In genomic region chr7:47830015-47830414, GRCh38 we compare ENCODE assay signal across 22 cellular contexts.
A peak's percentile ranks its signal among the peaks of the same experiment; 100 is the strongest.
DNase-seq lines count a peak whose midpoint lies in the region; ATAC-seq, FAIRE-seq and TF ChIP-seq lines count a peak whose summit lies in the region.
"Had no signal": no experiment of that assay in that cellular context is flagged by ENCODE, and none has a peak within 500 bp of the region (broad histone marks: within the 10 kb centered on the region; RNA-seq: fewer than 3 reads in every experiment).

No MANE protein-coding gene starts in this region.

- no peak overlapping the region for H3K4me2 ChIP-seq in HepG2 (ENCODE audit: low read depth, low read length)
- H3K4me2 ChIP-seq: BLaER1, GM23338 had no signal

- intact Hi-C loops in HepG2 (cut with micrococcal nuclease; ENCODE audit: unreplicated experiment) = no loop called here

- TF ChIP-seq EP300 in HepG2 (IDR thresholded peaks at IDR 0.05; ENCODE audit: low read depth in 2 of 2, low read length in 2 of 2) = no peak
- TF ChIP-seq EP300 in HepG2 (CRISPR knock-in tag; IDR thresholded peaks at IDR 0.05; ENCODE audit: borderline replicate concordance) = no peak

- POLR2A ChIA-PET in HepG2 (lab: Yijun Ruan, JAX) = no interaction called here

- DNase-seq in HepG2 (ENCODE audit: low spot score) (no peak), left kidney (ENCODE audit: low read depth, low spot score) (peak; percentile 57), osteocyte (ENCODE audit: extremely low spot score, unreplicated experiment) (peak; percentile 74), Kasumi-1 (lab: John Stamatoyannopoulos, UW) (no peak), UCSD-AML1 (lab: John Stamatoyannopoulos, UW; ENCODE audit: unreplicated experiment) (no peak)
- DNase-seq: 8988T; CD4-positive, alpha-beta memory T cell; DMS153; DMS79; GDM1 had no signal

- WGBS in liver = 38% methylated on average over 5 of the region's 5 CpGs
- WGBS in HepG2 (ENCODE audit: low lambda C conversion rate) = 12% methylated on average over 5 of the region's 5 CpGs

- H3K9me3 ChIP-seq in liver (ENCODE audit: control insufficient read depth in 4 of 4, low read length in 3 of 4) = no peaks in the 10 kb centered on the region
- H3K9me3 ChIP-seq in HepG2 (ENCODE audit: low read length) = no peaks in the 10 kb centered on the region
- H3K9me3 ChIP-seq: BLaER1 had no signal

- TF ChIP-seq CTCF in liver (IDR thresholded peaks at IDR 0.05; ENCODE audit: low read depth, low read length, missing input control) (no peak), HepG2 (CRISPR knock-in tag; IDR thresholded peaks at IDR 0.05) (no peak), osteocyte (IDR thresholded peaks at IDR 0.05) (no peak)

- in situ Hi-C loops in HepG2 (cut with HindIII; ENCODE audit: extremely low pct_ligation_motif_present, low pct_unique_long_range_greater_than_20kb) = loop anchor here (25.0 kb wide), 1 partner anchor 543 kb away; no protein-coding TSS in a partner anchor

- no peak overlapping the region for H3K4me3 Mint-ChIP-seq in osteocyte (ENCODE audit: unreplicated experiment)
- H3K4me3 Mint-ChIP-seq: CD14-positive monocyte; CD4-positive, alpha-beta memory T cell; GM23338; IgD-negative memory B cell had no signal

- H3K9ac ChIP-seq in liver (ENCODE audit: low read depth in 1 of 2, low read length in 2 of 2) = no peak overlapping the region
- H3K9ac ChIP-seq in HepG2 (ENCODE audit: insufficient read depth, low read depth, low read length) = no peak overlapping the region
- H3K9ac ChIP-seq: BLaER1 had no signal

- no peak overlapping the region for H2AFZ ChIP-seq in HepG2 (ENCODE audit: low read length)
- H2AFZ ChIP-seq: GM23338 had no signal

- H3K9me3 Mint-ChIP-seq in osteocyte (ENCODE audit: unreplicated experiment) = no peaks in the 10 kb centered on the region
- H3K9me3 Mint-ChIP-seq: CD14-positive monocyte; CD4-positive, alpha-beta memory T cell; GM23338; IgD-negative memory B cell had no signal

- H3K36me3 ChIP-seq in liver (ENCODE audit: control insufficient read depth in 4 of 4, insufficient read depth in 3 of 4, low read depth in 1 of 4, low read length in 3 of 4) (no peaks in the 10 kb centered on the region), HepG2 (replicated peaks in 1 of 2; ENCODE audit: control insufficient read depth in 1 of 2, insufficient read depth in 2 of 2, low read length in 2 of 2) (no peaks in the 10 kb centered on the region)
- H3K36me3 ChIP-seq: BLaER1 had no signal

- H3K27ac ChIP-seq in liver (ENCODE audit: low read depth in 1 of 2, low read length in 2 of 2) = no peak overlapping the region
- H3K27ac ChIP-seq in HepG2 (ENCODE audit: extremely low read length, insufficient read depth, low read length) = no peak overlapping the region
- H3K27ac ChIP-seq: BLaER1, HL-60 had no signal

- peaks cover 8% of the 10 kb centered on the region for H3K4me1 Mint-ChIP-seq in osteocyte (ENCODE audit: unreplicated experiment)
- H3K4me1 Mint-ChIP-seq: CD14-positive monocyte; CD4-positive, alpha-beta memory T cell; GM23338 had no signal

- H3K4me3 ChIP-seq in liver (ENCODE audit: low read depth in 1 of 3, low read length in 3 of 3) (no peak overlapping the region), HepG2 (replicated peaks in 1 of 3; ENCODE audit: insufficient read depth in 1 of 3, low read depth in 2 of 3, low read length in 3 of 3) (no peak overlapping the region)
- H3K4me3 ChIP-seq: BLaER1, GM23338 had no signal

- FAIRE-seq in HepG2 (lab: Jason Lieb, UNC) = no peak
- FAIRE-seq: GM12892, GM18507, H54 had no signal

- no peaks in the 10 kb centered on the region for H3K36me3 Mint-ChIP-seq in osteocyte (ENCODE audit: unreplicated experiment)
- H3K36me3 Mint-ChIP-seq: CD14-positive monocyte; CD4-positive, alpha-beta memory T cell; IgD-negative memory B cell had no signal

- H3K27ac Mint-ChIP-seq in osteocyte (ENCODE audit: unreplicated experiment) = no peak overlapping the region
- H3K27ac Mint-ChIP-seq: CD14-positive monocyte; CD4-positive, alpha-beta memory T cell; GM23338; IgD-negative memory B cell had no signal

- no peaks in the 10 kb centered on the region for H4K20me1 ChIP-seq in HepG2 (ENCODE audit: insufficient read depth, low read length)
- H4K20me1 ChIP-seq: BLaER1 had no signal

- peaks cover 0 to 7% (median 2%) of the 10 kb centered on the region in 4 donors for H3K4me1 ChIP-seq in liver (ENCODE audit: control insufficient read depth in 4 of 4, insufficient read depth in 4 of 4, low read length in 3 of 4)
- no peaks in the 10 kb centered on the region for H3K4me1 ChIP-seq in HepG2 (ENCODE audit: insufficient read depth, low read length)

- CTCF ChIA-PET in HepG2 (lab: Yijun Ruan, JAX; ENCODE audit: low intra/inter-chr PET ratio, low total read pairs) = no interaction called here

- ATAC-seq in HepG2 (no peak), HG03457 (IDR thresholded peaks at IDR 0.05; ENCODE audit: unreplicated experiment) (no peak), HG03469 (IDR thresholded peaks at IDR 0.05; ENCODE audit: unreplicated experiment) (no peak)
- ATAC-seq: GM23338, HCT116 had no signal

- no TSS peak for BruUV-seq in HepG2 (replicated peaks; lab: Mats Ljungman, UMichigan)

- TF ChIP-seq RAD21 in liver (IDR thresholded peaks at IDR 0.05) (no peak), HepG2 (CRISPR knock-in tag; IDR thresholded peaks at IDR 0.05) (no peak)

- no peak for TF ChIP-seq POLR2A in HepG2 (IDR thresholded peaks at IDR 0.05; ENCODE audit: insufficient read depth in 1 of 2, low read depth in 2 of 2, low read length in 2 of 2)

- no peaks in the 10 kb centered on the region for H3K79me2 ChIP-seq in HepG2 (ENCODE audit: insufficient read depth, low read length)

- H3K27me3 ChIP-seq in liver (ENCODE audit: control insufficient read depth in 4 of 4, insufficient read depth in 4 of 4, low read length in 3 of 4) (no peaks in the 10 kb centered on the region), HepG2 (ENCODE audit: control insufficient read depth in 1 of 2, insufficient read depth in 2 of 2, low read length in 2 of 2) (peaks cover 6 to 64% of the 10 kb centered on the region in 2 experiments; a peak in 3 of 5 replicates)
- H3K27me3 ChIP-seq: BLaER1 had no signal

- H3K27me3 Mint-ChIP-seq in osteocyte (ENCODE audit: unreplicated experiment) = no peaks in the 10 kb centered on the region

TF ChIP-seq in liver, 16 proteins besides CTCF, POLR2A, EP300 and RAD21:
- peak; percentile 44 to 61 for TF ChIP-seq RXRA (IDR thresholded peaks at IDR 0.05)
- TF ChIP-seq EGR1 (IDR thresholded peaks at IDR 0.05; ENCODE audit: low read depth in 2 of 2) = no peak

TF ChIP-seq in HepG2, 621 proteins besides CTCF, POLR2A, EP300 and RAD21:
- TF ChIP-seq MLXIP (CRISPR knock-in tag; IDR thresholded peaks at IDR 0.05; ENCODE audit: borderline replicate concordance) (no peak), SRSF1 (optimal IDR thresholded peaks at IDR 0.05; ENCODE audit: low read depth, low read length) (no peak), KLF6 (CRISPR knock-in tag; IDR thresholded peaks at IDR 0.05) (no peak), ZNF788 (CRISPR knock-in tag; IDR thresholded peaks at IDR 0.05; ENCODE audit: borderline replicate concordance) (no peak), KAT7 (CRISPR knock-in tag; IDR thresholded peaks at IDR 0.05; ENCODE audit: borderline replicate concordance) (no peak), ZNF768 (CRISPR knock-in tag; IDR thresholded peaks at IDR 0.05) (no peak), EHMT2 (IDR thresholded peaks at IDR 0.05; ENCODE audit: borderline replicate concordance, low read depth, low read length) (no peak), MZF1 (CRISPR knock-in tag; IDR thresholded peaks at IDR 0.05; ENCODE audit: borderline replicate concordance) (no peak), SKI (IDR thresholded peaks at IDR 0.05; ENCODE audit: partially characterized antibody) (no peak), ZNF207 (IDR thresholded peaks at IDR 0.05; ENCODE audit: borderline replicate concordance) (no peak)

Comparison
In these comparisons a context has a peak if more than half of its experiments do, and no peak if none do; other contexts are left out.
1. DNase-seq: peak in left kidney (single experiment) and osteocyte (single experiment); none in HepG2 (single experiment), Kasumi-1 (0 of 2) and UCSD-AML1 (single experiment).